25 cellular contexts compared by ENCODE assay signal in the genomic region with DNA sequence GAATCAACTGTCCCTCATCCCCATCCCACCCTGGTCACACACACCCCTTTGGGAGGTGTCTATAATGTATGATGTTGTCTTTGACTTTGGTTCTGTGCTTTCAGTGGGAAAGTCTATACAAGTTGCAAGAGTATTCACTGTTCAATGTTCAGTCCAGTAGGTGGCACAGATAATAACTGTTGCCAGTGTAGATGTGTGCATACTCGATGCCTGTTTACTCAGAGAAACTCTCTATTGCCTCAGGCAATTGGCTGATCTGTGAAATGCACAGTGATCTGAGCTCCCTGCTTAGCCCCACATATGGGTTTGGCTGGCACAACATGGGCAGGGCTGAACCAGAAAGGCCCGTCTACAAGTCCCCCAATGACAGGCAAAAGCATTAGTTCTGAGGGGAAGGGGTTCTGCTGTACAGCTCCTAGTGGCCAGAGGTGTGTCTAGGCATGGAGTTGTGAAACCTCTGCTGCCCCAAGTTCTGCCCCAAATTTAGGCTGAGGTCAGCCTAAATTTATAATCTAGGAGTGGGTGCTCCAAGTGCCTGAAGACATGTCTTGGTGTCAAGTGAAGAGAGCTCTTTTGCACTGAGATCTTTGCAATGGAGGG.
A peak's percentile ranks its signal among the peaks of the same experiment; 100 is the strongest.
DNase-seq lines count a peak whose midpoint lies in the region; ATAC-seq, FAIRE-seq and TF ChIP-seq lines count a peak whose summit lies in the region.
"Had no signal": no experiment of that assay in that cellular context is flagged by ENCODE, and none has a peak within 500 bp of the region (broad histone marks: within the 10 kb centered on the region; RNA-seq: fewer than 3 reads in every experiment).

No MANE protein-coding gene starts in this region.

- intact Hi-C loops in adrenal gland (cut with DNase I): no loop called here
- intact Hi-C loops in gastrocnemius medialis (cut with DNase I; ENCODE audit: low total_unique reads): no loop called here

- in situ Hi-C loops in gastrocnemius medialis (cut with MboI; ENCODE audit: low sequenced_read_pairs in 4 of 4): no loop called here

- H3K27ac ChIP-seq in adrenal gland: no peak overlapping the region
- H3K27ac ChIP-seq in gastrocnemius medialis: no peak overlapping the region
- H3K27ac ChIP-seq: dorsolateral prefrontal cortex, heart left ventricle, ovary had no signal

- FAIRE-seq in bronchial epithelial cell (lab: Jason Lieb, UNC): no peak
- FAIRE-seq: GM12878 had no signal

- H3K36me3 ChIP-seq in bronchial epithelial cell (ENCODE audit: control insufficient read depth, insufficient read depth, low read length) (no peaks in the 10 kb centered on the region), adrenal gland (replicated peaks in 1 of 2) (no peaks in the 10 kb centered on the region), gastrocnemius medialis (no peaks in the 10 kb centered on the region)
- H3K36me3 ChIP-seq: heart left ventricle, ovary had no signal

- no peaks in the 10 kb centered on the region for H3K4me1 ChIP-seq in adrenal gland (replicated peaks in 1 of 2)
- no peaks in the 10 kb centered on the region for H3K4me1 ChIP-seq in gastrocnemius medialis
- H3K4me1 ChIP-seq: heart left ventricle had no signal

- H3K9me3 ChIP-seq in adrenal gland (replicated peaks in 1 of 3) (no peaks in the 10 kb centered on the region), gastrocnemius medialis (no peaks in the 10 kb centered on the region)
- H3K9me3 ChIP-seq: ovary, SK-N-SH had no signal

- peak; percentile 15 for DNase-seq in ELR (ENCODE audit: low read depth)
- peak; percentile 3 for DNase-seq in M059J (ENCODE audit: low read depth)
- peak; percentile 57 for DNase-seq in bronchial epithelial cell (ENCODE audit: low read depth)
- peak; percentile 1 for DNase-seq in pons (ENCODE audit: low spot score)
- DNase-seq in adrenal gland: no peak
- DNase-seq in stimulated activated CD4-positive, alpha-beta T cell treated with anti-CD3 and anti-CD28 coated beads, Interleukin-2, amount 100 ng/mL, for 48 hours: no peak
- no peak for DNase-seq in gastrocnemius medialis
- DNase-seq: activated CD4-positive, alpha-beta T cell treated with anti-CD3 and anti-CD28 coated beads for 4 hours; activated effector memory CD4-positive, alpha-beta T cell treated with anti-CD3 and anti-CD28 coated beads, Interleukin-2, amount 50 U/mL, for 16 hours; activated T-cell treated with anti-CD3 and anti-CD28 coated beads, Interleukin-2, amount 50 U/mL, for 1 hour; Calu3; DMS79 treated with DMSO at 0.1 percent for 48 hours; dorsolateral prefrontal cortex; GOT3; heart left ventricle; IMR-90; kidney glomerular epithelial cell; NCI-H1105; NCI-H1930; NCI-H82; ovary; SK-N-SH; stimulated activated CD4-positive, alpha-beta T cell treated with anti-CD3 and anti-CD28 coated beads, Interleukin-2, amount 100 ng/mL, for 24 hours had no signal

- WGBS in adrenal gland, 4 donors: 75% methylated on average over 2 of the region's 2 CpGs; no CpG with 5 or more reads in 3 of the 4 donors

- no peak for ATAC-seq in gastrocnemius medialis
- ATAC-seq: GM12878, heart left ventricle had no signal

- TF ChIP-seq POLR2A in adrenal gland (IDR thresholded peaks at IDR 0.05) (no peak), gastrocnemius medialis (IDR thresholded peaks at IDR 0.05) (no peak)

- H3K27me3 ChIP-seq in bronchial epithelial cell (ENCODE audit: control insufficient read depth, insufficient read depth, low read length) (no peaks in the 10 kb centered on the region), adrenal gland (no peaks in the 10 kb centered on the region), gastrocnemius medialis (no peaks in the 10 kb centered on the region)
- H3K27me3 ChIP-seq: dorsolateral prefrontal cortex, heart left ventricle, ovary had no signal

- no peak overlapping the region for H3K4me3 ChIP-seq in bronchial epithelial cell (ENCODE audit: low read depth, low read length)
- H3K4me3 ChIP-seq in adrenal gland: no peak overlapping the region
- no peak overlapping the region for H3K4me3 ChIP-seq in gastrocnemius medialis
- H3K4me3 ChIP-seq: dorsolateral prefrontal cortex, GM12878, heart left ventricle, lung, ovary had no signal

- peak; percentile 12 for TF ChIP-seq CTCF in bronchial epithelial cell (IDR thresholded peaks at IDR 0.05; ENCODE audit: insufficient read depth, low read length, severe bottlenecking)
- TF ChIP-seq CTCF in adrenal gland (IDR thresholded peaks at IDR 0.05): no peak
- no peak for TF ChIP-seq CTCF in gastrocnemius medialis (IDR thresholded peaks at IDR 0.05 in 4 of 5, conservative IDR thresholded peaks at IDR 0.05 in 1 of 5)

Comparison
In these comparisons a context has a peak if more than half of its experiments do, and no peak if none do; other contexts are left out.
1. DNase-seq: peak in ELR (single experiment), M059J (single experiment), bronchial epithelial cell (single experiment) and pons (single experiment); none in adrenal gland (0 of 7), stimulated activated CD4-positive, alpha-beta T cell treated with anti-CD3 and anti-CD28 coated beads, Interleukin-2, amount 100 ng/mL, for 48 hours (0 of 2) and gastrocnemius medialis (0 of 2).